In the genomic region with DNA sequence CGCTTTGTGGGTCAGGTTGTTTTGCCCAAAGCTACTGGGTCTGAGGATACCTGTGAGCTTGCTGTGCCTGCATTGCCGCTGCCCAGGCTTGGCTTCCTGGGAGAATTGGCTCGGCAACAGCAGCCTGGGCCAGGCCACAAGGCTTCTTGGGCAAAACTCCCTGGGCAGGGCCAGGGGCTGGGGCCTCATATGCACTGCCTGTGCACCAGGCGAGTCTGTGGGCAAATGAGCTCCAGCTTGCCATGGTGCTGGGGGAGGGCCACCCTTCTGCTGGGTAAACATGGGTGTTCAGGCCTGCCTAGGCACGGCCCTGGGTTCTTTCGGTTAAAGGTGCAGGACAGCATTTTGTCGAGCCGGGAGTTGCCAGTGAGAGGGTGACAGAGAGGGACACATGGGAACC, we compare ENCODE assay signal across 14 cellular contexts. TPM values are rescaled to one million over a fixed set of nuclear protein-coding genes. Genes with fewer than 3 reads are reported as not detected.
A peak's percentile ranks its signal among the peaks of the same experiment; 100 is the strongest.
DNase-seq lines count a peak whose midpoint lies in the region; ATAC-seq and TF ChIP-seq lines count a peak whose summit lies in the region.
"Had no signal": no experiment of that assay in that cellular context is flagged by ENCODE, and none has a peak within 500 bp of the region (broad histone marks: within the 10 kb centered on the region; RNA-seq: fewer than 3 reads in every experiment).

No MANE protein-coding gene starts in this region.

- H3K27me3 ChIP-seq in right cardiac atrium (ENCODE audit: control insufficient read depth, insufficient read depth) (no peaks in the 10 kb centered on the region), gastrocnemius medialis (no peaks in the 10 kb centered on the region)

- H3K27ac ChIP-seq in C4-2B (peak overlapping the region; percentile 76), VCaP (peak overlapping the region; percentile 25; the same call in 1 of the 2 replicates), right cardiac atrium (ENCODE audit: low read length) (peak overlapping the region; percentile 1), gastrocnemius medialis (peak overlapping the region; percentile 49 to 94 (median 80))
- H3K27ac ChIP-seq: PC-9 had no signal

- in situ Hi-C loops in gastrocnemius medialis (cut with MboI; ENCODE audit: low sequenced_read_pairs in 4 of 4) = loop anchor here in 2 of 4 donors (10.0 to 25.0 kb wide), 3 partner anchors 67 to 1051 kb away; a partner anchor contains a TSS
- in situ Hi-C loops in KBM-7 (cut with MboI; ENCODE audit: low pct_unique_long_range_greater_than_20kb, low sequenced_read_pairs) = no loop called here

- TF ChIP-seq CTCF in C4-2B (conservative IDR thresholded peaks at IDR 0.05) = no peak
- TF ChIP-seq CTCF in VCaP (conservative IDR thresholded peaks at IDR 0.05) = no peak
- no peak for TF ChIP-seq CTCF in gastrocnemius medialis (IDR thresholded peaks at IDR 0.05 in 4 of 5, conservative IDR thresholded peaks at IDR 0.05 in 1 of 5)

- H3K4me1 ChIP-seq in right cardiac atrium (ENCODE audit: control insufficient read depth, insufficient read depth, low read length) = peaks cover 59% of the 10 kb centered on the region
- peaks cover 68 to 93% of the 10 kb centered on the region in 2 donors for H3K4me1 ChIP-seq in gastrocnemius medialis

- POLR2A ChIA-PET in HEK293T (lab: Yijun Ruan, JAX) = no interaction called here

- 62% methylated on average over 8 of the region's 8 CpGs for WGBS in right cardiac atrium

- H3K36me3 ChIP-seq in gastrocnemius medialis = no peaks in the 10 kb centered on the region

- CTCF ChIA-PET in HEK293T (lab: Yijun Ruan, JAX) = interaction anchor here (0.6 to 0.9 kb wide), 2 partner anchors 10 to 431 kb away, joined by 3 to 5 read pairs; no protein-coding TSS in a partner anchor

- H3K4me3 ChIP-seq in right cardiac atrium (ENCODE audit: low read length) (no peak overlapping the region), gastrocnemius medialis (no peak overlapping the region)
- H3K4me3 ChIP-seq: PC-9 had no signal

- DNase-seq in right cardiac atrium = no peak
- peak in 1 of 2 donors; percentile 68 for DNase-seq in gastrocnemius medialis
- no peak for DNase-seq in KBM-7
- no peak for DNase-seq in NCI-H2196 treated with DMSO at 0.1 percent for 48 hours (lab: John Stamatoyannopoulos, UW; ENCODE audit: unreplicated experiment)
- no peak for DNase-seq in HEK293T (ENCODE audit: extremely low spot score)
- DNase-seq: activated T-cell treated with anti-CD3 and anti-CD28 coated beads for 4 hours, cerebellar nuclear complex, NCI-H226, PC-9 had no signal

- TF ChIP-seq POLR2A in gastrocnemius medialis (IDR thresholded peaks at IDR 0.05) = no peak

- H3K9me3 ChIP-seq in right cardiac atrium (ENCODE audit: control insufficient read depth, low read length) (no peaks in the 10 kb centered on the region), gastrocnemius medialis (no peaks in the 10 kb centered on the region)

- intact Hi-C loops in right cardiac atrium (cut with DNase I) = no loop called here
- intact Hi-C loops in gastrocnemius medialis (cut with DNase I; ENCODE audit: low total_unique reads) = no loop called here

- ATAC-seq in right cardiac atrium (no peak), gastrocnemius medialis (peak in 1 of 2 donors; percentile 47), GM21786 (IDR thresholded peaks at IDR 0.05; ENCODE audit: unreplicated experiment) (no peak)
- ATAC-seq: activated CD4-positive, CD25-positive, alpha-beta regulatory T cell treated with anti-CD3 and anti-CD28 coated beads, Interleukin-2, amount 50 U/mL, for 24 hours; HCT116 had no signal

TF ChIP-seq in HEK293T, 16 proteins besides CTCF, POLR2A, EP300 and RAD21:
- TF ChIP-seq TARDBP (IDR thresholded peaks at IDR 0.05) (no peak), FOXA1 (IDR thresholded peaks at IDR 0.05) (no peak), SUZ12 (IDR thresholded peaks at IDR 0.05) (no peak), HDGF (IDR thresholded peaks at IDR 0.05; ENCODE audit: borderline replicate concordance) (no peak), SP1 (IDR thresholded peaks at IDR 0.05) (no peak), ELF4 (IDR thresholded peaks at IDR 0.05) (no peak), LEF1 (IDR thresholded peaks at IDR 0.05; ENCODE audit: borderline replicate concordance) (no peak), ARNT (IDR thresholded peaks at IDR 0.05) (no peak), BHLHE40 (IDR thresholded peaks at IDR 0.05; ENCODE audit: borderline replicate concordance) (no peak), NFRKB (IDR thresholded peaks at IDR 0.05) (no peak), FOXM1 (IDR thresholded peaks at IDR 0.05; ENCODE audit: borderline replicate concordance) (no peak), CTBP1 (IDR thresholded peaks at IDR 0.05; ENCODE audit: borderline replicate concordance) (no peak), ZNF384 (IDR thresholded peaks at IDR 0.05) (no peak), FOXK2 (IDR thresholded peaks at IDR 0.05) (no peak), L3MBTL2 (conservative IDR thresholded peaks at IDR 0.05) (no peak)
- TF ChIP-seq, protein P1, sequence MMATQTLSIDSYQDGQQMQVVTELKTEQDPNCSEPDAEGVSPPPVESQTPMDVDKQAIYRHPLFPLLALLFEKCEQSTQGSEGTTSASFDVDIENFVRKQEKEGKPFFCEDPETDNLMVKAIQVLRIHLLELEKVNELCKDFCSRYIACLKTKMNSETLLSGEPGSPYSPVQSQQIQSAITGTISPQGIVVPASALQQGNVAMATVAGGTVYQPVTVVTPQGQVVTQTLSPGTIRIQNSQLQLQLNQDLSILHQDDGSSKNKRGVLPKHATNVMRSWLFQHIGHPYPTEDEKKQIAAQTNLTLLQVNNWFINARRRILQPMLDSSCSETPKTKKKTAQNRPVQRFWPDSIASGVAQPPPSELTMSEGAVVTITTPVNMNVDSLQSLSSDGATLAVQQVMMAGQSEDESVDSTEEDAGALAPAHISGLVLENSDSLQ (IDR thresholded peaks at IDR 0.05) = no peak

RNA-seq across cellular contexts. Expression of a gene that starts 19.4 kb away (rescaled TPM):
- total RNA-seq in right cardiac atrium (10 to 100 TPM; 67.4 to 83.1 (median 72.9) TPM), gastrocnemius medialis (10 to 100 TPM; 22.7 to 37.5 (median 31.7) TPM)
- 38.0 TPM for polyA plus RNA-seq in right cardiac atrium

Comparison
In these comparisons a context has a peak if more than half of its experiments do, and no peak if none do; other contexts are left out.
1. H3K27ac ChIP-seq: peak in every context shown above with its lines; median percentile 80 in gastrocnemius medialis; 76 in C4-2B; 25 in VCaP; 1 in right cardiac atrium.